1 cellular context compared by ENCODE assay signal in the genomic region with DNA sequence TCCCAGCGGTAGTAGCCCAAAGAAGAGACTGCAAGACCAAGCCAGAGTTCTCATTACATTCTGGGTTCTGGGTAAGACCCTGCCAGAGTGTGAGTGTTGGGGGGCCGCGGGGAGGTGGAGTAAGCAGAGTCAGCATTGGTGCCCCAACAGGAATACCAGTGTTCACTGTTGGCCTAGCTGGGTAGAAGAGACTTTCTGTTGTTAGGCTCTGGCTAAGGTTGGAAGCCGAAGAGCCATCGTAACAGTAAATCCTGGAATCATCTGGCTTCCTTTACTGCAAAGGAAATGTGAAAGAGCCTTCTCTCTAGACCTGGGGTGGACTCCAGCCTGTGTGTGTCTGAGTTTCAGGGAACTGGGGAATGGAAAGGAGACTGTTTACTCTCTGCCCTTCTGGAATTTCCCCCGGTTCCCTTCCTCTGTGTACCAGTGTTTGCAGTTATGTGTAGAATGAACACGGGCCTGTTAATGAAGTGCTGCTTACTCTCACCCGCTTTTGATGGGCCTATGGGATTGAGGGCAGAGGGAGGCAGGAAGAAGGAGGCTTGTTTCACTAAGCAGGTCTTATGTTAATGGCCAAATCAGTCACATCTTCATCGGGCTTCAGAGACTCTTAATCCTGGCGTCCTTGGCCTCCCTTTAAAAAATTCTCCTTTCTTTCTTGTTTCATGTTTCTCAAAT.
TF ChIP-seq lines count a peak whose summit lies in the region.

No MANE protein-coding gene starts in this region.

TF ChIP-seq in HepG2, 621 proteins besides CTCF, POLR2A, EP300 and RAD21 (continued from another document and continues in another):
- TF ChIP-seq, protein P1, sequence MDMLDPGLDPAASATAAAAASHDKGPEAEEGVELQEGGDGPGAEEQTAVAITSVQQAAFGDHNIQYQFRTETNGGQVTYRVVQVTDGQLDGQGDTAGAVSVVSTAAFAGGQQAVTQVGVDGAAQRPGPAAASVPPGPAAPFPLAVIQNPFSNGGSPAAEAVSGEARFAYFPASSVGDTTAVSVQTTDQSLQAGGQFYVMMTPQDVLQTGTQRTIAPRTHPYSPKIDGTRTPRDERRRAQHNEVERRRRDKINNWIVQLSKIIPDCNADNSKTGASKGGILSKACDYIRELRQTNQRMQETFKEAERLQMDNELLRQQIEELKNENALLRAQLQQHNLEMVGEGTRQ (IDR thresholded peaks at IDR 0.05; ENCODE audit: low read depth, low read length) = no peak
- TF ChIP-seq, protein P1 (CRISPR knock-in tag; IDR thresholded peaks at IDR 0.05; ENCODE audit: borderline replicate concordance) = no peak; the same call in 1 of the 2 replicates
- TF ChIP-seq MIXL1 (CRISPR knock-in tag; IDR thresholded peaks at IDR 0.05) (peak; percentile 94), ZNF451 (CRISPR knock-in tag; IDR thresholded peaks at IDR 0.05) (no peak; the same call in 1 of the 2 replicates), NFYC (CRISPR knock-in tag; IDR thresholded peaks at IDR 0.05) (peak; percentile 48), ZNF614 (CRISPR knock-in tag; IDR thresholded peaks at IDR 0.05; ENCODE audit: borderline replicate concordance) (peak; percentile 69), ZSCAN22 (CRISPR knock-in tag; IDR thresholded peaks at IDR 0.05) (0 out of 2 replicates have a peak, but pooled peaks have one; percentile 66), ZNF460 (CRISPR knock-in tag; IDR thresholded peaks at IDR 0.05; ENCODE audit: borderline replicate concordance) (no peak), ZNF598 (CRISPR knock-in tag; IDR thresholded peaks at IDR 0.05; ENCODE audit: borderline replicate concordance) (no peak), SIN3A (IDR thresholded peaks at IDR 0.05; ENCODE audit: borderline replicate concordance, low read depth, low read length) (0 out of 2 replicates have a peak, but pooled peaks have one; percentile 43), ZNF337 (CRISPR knock-in tag; IDR thresholded peaks at IDR 0.05; ENCODE audit: borderline replicate concordance, low read depth) (no peak), MEIS1 (CRISPR knock-in tag; IDR thresholded peaks at IDR 0.05; ENCODE audit: borderline replicate concordance) (peak; percentile 92), ZBTB7A (CRISPR knock-in tag; IDR thresholded peaks at IDR 0.05) (peak; percentile 45; the same call in 1 of the 2 replicates), ZBTB1 (CRISPR knock-in tag; IDR thresholded peaks at IDR 0.05; ENCODE audit: borderline replicate concordance) (no peak), TBX3 (IDR thresholded peaks at IDR 0.05; ENCODE audit: borderline replicate concordance) (peak; percentile 85; the same call in 1 of the 2 replicates), ETV6 (CRISPR knock-in tag; conservative IDR thresholded peaks at IDR 0.05) (no peak), HHEX (CRISPR knock-in tag; IDR thresholded peaks at IDR 0.05) (peak; percentile 43; the same call in 1 of the 2 replicates), ATF7 (IDR thresholded peaks at IDR 0.05) (no peak), ATF7 (CRISPR knock-in tag; IDR thresholded peaks at IDR 0.05) (peak; percentile 65; the same call in 1 of the 2 replicates)
- TF ChIP-seq, protein P2, sequence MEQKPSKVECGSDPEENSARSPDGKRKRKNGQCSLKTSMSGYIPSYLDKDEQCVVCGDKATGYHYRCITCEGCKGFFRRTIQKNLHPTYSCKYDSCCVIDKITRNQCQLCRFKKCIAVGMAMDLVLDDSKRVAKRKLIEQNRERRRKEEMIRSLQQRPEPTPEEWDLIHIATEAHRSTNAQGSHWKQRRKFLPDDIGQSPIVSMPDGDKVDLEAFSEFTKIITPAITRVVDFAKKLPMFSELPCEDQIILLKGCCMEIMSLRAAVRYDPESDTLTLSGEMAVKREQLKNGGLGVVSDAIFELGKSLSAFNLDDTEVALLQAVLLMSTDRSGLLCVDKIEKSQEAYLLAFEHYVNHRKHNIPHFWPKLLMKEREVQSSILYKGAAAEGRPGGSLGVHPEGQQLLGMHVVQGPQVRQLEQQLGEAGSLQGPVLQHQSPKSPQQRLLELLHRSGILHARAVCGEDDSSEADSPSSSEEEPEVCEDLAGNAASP (CRISPR knock-in tag; IDR thresholded peaks at IDR 0.05; ENCODE audit: borderline replicate concordance) = no peak; the same call in 1 of the 2 replicates
- TF ChIP-seq, protein P3, sequence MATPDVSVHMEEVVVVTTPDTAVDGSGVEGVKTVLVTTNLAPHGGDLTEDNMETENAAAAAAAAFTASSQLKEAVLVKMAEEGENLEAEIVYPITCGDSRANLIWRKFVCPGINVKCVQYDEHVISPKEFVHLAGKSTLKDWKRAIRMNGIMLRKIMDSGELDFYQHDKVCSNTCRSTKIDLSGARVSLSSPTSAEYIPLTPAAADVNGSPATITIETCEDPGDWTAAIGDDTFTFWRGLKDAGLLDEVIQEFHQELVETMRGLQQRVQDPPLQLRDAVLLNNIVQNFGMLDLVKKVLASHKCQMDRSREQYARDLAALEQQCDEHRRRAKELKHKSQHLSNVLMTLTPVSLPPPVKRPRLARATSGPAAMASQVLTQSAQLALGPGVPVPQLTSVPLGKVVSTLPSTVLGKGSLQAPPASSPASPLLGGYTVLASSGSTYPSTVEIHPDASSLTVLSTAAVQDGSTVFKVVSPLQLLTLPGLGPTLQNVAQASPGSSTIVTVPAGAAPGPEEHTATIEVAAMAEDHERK (CRISPR knock-in tag; IDR thresholded peaks at IDR 0.05; ENCODE audit: low read depth) = no peak
- TF ChIP-seq, protein P4, sequence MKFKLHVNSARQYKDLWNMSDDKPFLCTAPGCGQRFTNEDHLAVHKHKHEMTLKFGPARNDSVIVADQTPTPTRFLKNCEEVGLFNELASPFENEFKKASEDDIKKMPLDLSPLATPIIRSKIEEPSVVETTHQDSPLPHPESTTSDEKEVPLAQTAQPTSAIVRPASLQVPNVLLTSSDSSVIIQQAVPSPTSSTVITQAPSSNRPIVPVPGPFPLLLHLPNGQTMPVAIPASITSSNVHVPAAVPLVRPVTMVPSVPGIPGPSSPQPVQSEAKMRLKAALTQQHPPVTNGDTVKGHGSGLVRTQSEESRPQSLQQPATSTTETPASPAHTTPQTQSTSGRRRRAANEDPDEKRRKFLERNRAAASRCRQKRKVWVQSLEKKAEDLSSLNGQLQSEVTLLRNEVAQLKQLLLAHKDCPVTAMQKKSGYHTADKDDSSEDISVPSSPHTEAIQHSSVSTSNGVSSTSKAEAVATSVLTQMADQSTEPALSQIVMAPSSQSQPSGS (CRISPR knock-in tag; IDR thresholded peaks at IDR 0.05) = no peak
- TF ChIP-seq, protein P5, sequence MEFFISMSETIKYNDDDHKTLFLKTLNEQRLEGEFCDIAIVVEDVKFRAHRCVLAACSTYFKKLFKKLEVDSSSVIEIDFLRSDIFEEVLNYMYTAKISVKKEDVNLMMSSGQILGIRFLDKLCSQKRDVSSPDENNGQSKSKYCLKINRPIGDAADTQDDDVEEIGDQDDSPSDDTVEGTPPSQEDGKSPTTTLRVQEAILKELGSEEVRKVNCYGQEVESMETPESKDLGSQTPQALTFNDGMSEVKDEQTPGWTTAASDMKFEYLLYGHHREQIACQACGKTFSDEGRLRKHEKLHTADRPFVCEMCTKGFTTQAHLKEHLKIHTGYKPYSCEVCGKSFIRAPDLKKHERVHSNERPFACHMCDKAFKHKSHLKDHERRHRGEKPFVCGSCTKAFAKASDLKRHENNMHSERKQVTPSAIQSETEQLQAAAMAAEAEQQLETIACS (CRISPR knock-in tag; IDR thresholded peaks at IDR 0.05) = no peak
- TF ChIP-seq, protein P6, sequence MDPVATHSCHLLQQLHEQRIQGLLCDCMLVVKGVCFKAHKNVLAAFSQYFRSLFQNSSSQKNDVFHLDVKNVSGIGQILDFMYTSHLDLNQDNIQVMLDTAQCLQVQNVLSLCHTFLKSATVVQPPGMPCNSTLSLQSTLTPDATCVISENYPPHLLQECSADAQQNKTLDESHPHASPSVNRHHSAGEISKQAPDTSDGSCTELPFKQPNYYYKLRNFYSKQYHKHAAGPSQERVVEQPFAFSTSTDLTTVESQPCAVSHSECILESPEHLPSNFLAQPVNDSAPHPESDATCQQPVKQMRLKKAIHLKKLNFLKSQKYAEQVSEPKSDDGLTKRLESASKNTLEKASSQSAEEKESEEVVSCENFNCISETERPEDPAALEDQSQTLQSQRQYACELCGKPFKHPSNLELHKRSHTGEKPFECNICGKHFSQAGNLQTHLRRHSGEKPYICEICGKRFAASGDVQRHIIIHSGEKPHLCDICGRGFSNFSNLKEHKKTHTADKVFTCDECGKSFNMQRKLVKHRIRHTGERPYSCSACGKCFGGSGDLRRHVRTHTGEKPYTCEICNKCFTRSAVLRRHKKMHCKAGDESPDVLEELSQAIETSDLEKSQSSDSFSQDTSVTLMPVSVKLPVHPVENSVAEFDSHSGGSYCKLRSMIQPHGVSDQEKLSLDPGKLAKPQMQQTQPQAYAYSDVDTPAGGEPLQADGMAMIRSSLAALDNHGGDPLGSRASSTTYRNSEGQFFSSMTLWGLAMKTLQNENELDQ (CRISPR knock-in tag; IDR thresholded peaks at IDR 0.05; ENCODE audit: borderline replicate concordance) = no peak
- TF ChIP-seq, protein P7, sequence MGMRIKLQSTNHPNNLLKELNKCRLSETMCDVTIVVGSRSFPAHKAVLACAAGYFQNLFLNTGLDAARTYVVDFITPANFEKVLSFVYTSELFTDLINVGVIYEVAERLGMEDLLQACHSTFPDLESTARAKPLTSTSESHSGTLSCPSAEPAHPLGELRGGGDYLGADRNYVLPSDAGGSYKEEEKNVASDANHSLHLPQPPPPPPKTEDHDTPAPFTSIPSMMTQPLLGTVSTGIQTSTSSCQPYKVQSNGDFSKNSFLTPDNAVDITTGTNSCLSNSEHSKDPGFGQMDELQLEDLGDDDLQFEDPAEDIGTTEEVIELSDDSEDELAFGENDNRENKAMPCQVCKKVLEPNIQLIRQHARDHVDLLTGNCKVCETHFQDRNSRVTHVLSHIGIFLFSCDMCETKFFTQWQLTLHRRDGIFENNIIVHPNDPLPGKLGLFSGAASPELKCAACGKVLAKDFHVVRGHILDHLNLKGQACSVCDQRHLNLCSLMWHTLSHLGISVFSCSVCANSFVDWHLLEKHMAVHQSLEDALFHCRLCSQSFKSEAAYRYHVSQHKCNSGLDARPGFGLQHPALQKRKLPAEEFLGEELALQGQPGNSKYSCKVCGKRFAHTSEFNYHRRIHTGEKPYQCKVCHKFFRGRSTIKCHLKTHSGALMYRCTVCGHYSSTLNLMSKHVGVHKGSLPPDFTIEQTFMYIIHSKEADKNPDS (CRISPR knock-in tag; IDR thresholded peaks at IDR 0.05) = no peak
- TF ChIP-seq, protein P8, sequence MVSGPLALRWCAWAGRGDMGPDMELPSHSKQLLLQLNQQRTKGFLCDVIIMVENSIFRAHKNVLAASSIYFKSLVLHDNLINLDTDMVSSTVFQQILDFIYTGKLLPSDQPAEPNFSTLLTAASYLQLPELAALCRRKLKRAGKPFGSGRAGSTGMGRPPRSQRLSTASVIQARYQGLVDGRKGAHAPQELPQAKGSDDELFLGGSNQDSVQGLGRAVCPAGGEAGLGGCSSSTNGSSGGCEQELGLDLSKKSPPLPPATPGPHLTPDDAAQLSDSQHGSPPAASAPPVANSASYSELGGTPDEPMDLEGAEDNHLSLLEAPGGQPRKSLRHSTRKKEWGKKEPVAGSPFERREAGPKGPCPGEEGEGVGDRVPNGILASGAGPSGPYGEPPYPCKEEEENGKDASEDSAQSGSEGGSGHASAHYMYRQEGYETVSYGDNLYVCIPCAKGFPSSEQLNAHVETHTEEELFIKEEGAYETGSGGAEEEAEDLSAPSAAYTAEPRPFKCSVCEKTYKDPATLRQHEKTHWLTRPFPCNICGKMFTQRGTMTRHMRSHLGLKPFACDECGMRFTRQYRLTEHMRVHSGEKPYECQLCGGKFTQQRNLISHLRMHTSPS (CRISPR knock-in tag; IDR thresholded peaks at IDR 0.05; ENCODE audit: low read depth) = peak; percentile 50; the same call in 1 of the 2 replicates
- TF ChIP-seq, protein P9, sequence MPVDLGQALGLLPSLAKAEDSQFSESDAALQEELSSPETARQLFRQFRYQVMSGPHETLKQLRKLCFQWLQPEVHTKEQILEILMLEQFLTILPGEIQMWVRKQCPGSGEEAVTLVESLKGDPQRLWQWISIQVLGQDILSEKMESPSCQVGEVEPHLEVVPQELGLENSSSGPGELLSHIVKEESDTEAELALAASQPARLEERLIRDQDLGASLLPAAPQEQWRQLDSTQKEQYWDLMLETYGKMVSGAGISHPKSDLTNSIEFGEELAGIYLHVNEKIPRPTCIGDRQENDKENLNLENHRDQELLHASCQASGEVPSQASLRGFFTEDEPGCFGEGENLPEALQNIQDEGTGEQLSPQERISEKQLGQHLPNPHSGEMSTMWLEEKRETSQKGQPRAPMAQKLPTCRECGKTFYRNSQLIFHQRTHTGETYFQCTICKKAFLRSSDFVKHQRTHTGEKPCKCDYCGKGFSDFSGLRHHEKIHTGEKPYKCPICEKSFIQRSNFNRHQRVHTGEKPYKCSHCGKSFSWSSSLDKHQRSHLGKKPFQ (CRISPR knock-in tag; IDR thresholded peaks at IDR 0.05; ENCODE audit: insufficient replicate concordance) = peak; percentile 84
- TF ChIP-seq, protein P10, sequence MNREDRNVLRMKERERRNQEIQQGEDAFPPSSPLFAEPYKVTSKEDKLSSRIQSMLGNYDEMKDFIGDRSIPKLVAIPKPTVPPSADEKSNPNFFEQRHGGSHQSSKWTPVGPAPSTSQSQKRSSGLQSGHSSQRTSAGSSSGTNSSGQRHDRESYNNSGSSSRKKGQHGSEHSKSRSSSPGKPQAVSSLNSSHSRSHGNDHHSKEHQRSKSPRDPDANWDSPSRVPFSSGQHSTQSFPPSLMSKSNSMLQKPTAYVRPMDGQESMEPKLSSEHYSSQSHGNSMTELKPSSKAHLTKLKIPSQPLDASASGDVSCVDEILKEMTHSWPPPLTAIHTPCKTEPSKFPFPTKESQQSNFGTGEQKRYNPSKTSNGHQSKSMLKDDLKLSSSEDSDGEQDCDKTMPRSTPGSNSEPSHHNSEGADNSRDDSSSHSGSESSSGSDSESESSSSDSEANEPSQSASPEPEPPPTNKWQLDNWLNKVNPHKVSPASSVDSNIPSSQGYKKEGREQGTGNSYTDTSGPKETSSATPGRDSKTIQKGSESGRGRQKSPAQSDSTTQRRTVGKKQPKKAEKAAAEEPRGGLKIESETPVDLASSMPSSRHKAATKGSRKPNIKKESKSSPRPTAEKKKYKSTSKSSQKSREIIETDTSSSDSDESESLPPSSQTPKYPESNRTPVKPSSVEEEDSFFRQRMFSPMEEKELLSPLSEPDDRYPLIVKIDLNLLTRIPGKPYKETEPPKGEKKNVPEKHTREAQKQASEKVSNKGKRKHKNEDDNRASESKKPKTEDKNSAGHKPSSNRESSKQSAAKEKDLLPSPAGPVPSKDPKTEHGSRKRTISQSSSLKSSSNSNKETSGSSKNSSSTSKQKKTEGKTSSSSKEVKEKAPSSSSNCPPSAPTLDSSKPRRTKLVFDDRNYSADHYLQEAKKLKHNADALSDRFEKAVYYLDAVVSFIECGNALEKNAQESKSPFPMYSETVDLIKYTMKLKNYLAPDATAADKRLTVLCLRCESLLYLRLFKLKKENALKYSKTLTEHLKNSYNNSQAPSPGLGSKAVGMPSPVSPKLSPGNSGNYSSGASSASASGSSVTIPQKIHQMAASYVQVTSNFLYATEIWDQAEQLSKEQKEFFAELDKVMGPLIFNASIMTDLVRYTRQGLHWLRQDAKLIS (CRISPR knock-in tag; IDR thresholded peaks at IDR 0.05) = no peak
